Comparison of ENCODE assay signal across 19 cellular contexts in the genomic region with DNA sequence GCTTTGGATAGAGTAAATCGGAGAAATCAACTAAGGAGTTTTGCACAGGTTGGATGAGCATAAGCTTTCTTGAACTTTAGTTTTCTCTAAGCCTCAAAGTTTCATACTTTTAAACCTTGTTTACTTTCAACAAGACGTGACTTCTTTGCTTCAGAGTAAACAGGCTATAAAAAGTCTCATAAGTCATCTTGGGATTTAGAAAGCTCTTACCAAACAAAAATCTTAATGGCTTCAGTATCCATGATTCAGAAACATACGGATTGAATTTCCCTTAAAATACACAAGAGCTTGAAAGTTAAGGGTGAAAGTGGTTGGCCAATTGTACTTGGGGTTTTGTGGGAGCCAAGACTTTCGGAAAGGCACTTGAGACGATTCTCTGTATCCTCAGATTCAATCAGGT.
"Had no signal": no experiment of that assay in that cellular context is flagged by ENCODE, and none has a peak within 500 bp of the region (broad histone marks: within the 10 kb centered on the region; RNA-seq: fewer than 3 reads in every experiment).

No MANE protein-coding gene starts in this region.

- H3K4me1 ChIP-seq: colonic mucosa, parathyroid adenoma, right lobe of liver, suprapubic skin, transverse colon, upper lobe of right lung had no signal

- ATAC-seq: left lobe of liver; mucosa of descending colon; natural killer cell treated with Interleukin-12 subunit alpha and Interleukin-12 subunit beta and Interleukin-15 and Interleukin-18, amount 100 ng/mL, for 72 hours; right lobe of liver; stimulated activated naive B cell treated with anti-CD40 and anti-IgM and Interleukin-4, amounts not matched to agents 10 μg/mL and 1 μg/mL and 100 μg/mL, for 72 hours; upper lobe of right lung had no signal

- H3K36me3 ChIP-seq: colonic mucosa, neutrophil, right lobe of liver, suprapubic skin, transverse colon, upper lobe of right lung had no signal

- H3K79me2 ChIP-seq: parathyroid adenoma had no signal

- H3K9me3 ChIP-seq: colonic mucosa, mucosa of descending colon, neutrophil, right lobe of liver, suprapubic skin, transverse colon, upper lobe of right lung had no signal

- DNase-seq: colonic mucosa; effector CD8-positive, alpha-beta T cell; head of caudate nucleus; kidney; mesenchymal stem cell; mucosa of descending colon; naive B cell; right lobe of liver; small intestine; stimulated activated CD4-positive, alpha-beta T cell treated with anti-CD3 and anti-CD28 coated beads, Interleukin-15, amount 100 ng/mL, for 24 hours; stimulated activated CD4-positive, alpha-beta T cell treated with anti-CD3 and anti-CD28 coated beads, Interleukin-2, amount 100 ng/mL, for 48 hours; stimulated activated naive B cell treated with anti-CD40 and anti-IgM and Interleukin-4, amounts not matched to agents 10 μg/mL and 1 μg/mL and 100 μg/mL, for 72 hours; transverse colon; upper lobe of right lung had no signal

- H3K9ac ChIP-seq: parathyroid adenoma had no signal

- H2AFZ ChIP-seq: parathyroid adenoma had no signal

- H3K4me3 ChIP-seq: colonic mucosa, mucosa of descending colon, right lobe of liver, suprapubic skin, transverse colon, upper lobe of right lung had no signal

- H3K27me3 ChIP-seq: colonic mucosa, neutrophil, right lobe of liver, suprapubic skin, transverse colon, upper lobe of right lung had no signal

- FAIRE-seq: kidney, small intestine had no signal

- H3K27ac ChIP-seq: colonic mucosa, neutrophil, parathyroid adenoma, right lobe of liver, suprapubic skin, transverse colon, upper lobe of right lung had no signal
